7 cellular contexts compared by ENCODE assay signal in genomic region chr6:104325341-104326172, GRCh38.
DNase-seq lines count a peak whose midpoint lies in the region; ATAC-seq and TF ChIP-seq lines count a peak whose summit lies in the region.

No MANE protein-coding gene starts in this region.

- no peak overlapping the region for H2AFZ ChIP-seq in SK-N-SH (ENCODE audit: low read depth)

- no peaks in the 10 kb centered on the region for H3K9me2 ChIP-seq in SK-N-SH

- H3K27ac ChIP-seq in SK-N-SH (ENCODE audit: low read depth in 2 of 2, low read length in 1 of 2) (no peak overlapping the region), upper lobe of left lung (no peak overlapping the region)

- DNase-seq in HuH-7 (ENCODE audit: low spot score) (peak; percentile 18), SK-N-SH (peak; percentile 39), globus pallidus (ENCODE audit: low spot score) (peak; percentile 7), upper lobe of left lung (no peak), Ammon's horn (ENCODE audit: low spot score) (no peak)

- H3K9me3 ChIP-seq in SK-N-SH (no peaks in the 10 kb centered on the region), upper lobe of left lung (no peaks in the 10 kb centered on the region)

- POLR2A ChIA-PET in SK-N-SH (lab: Yijun Ruan, JAX), result no interaction called here

- no peak for TF ChIP-seq EP300 in SK-N-SH (IDR thresholded peaks at IDR 0.05; ENCODE audit: borderline replicate concordance in 1 of 2, low read depth in 1 of 2, low read length in 1 of 2)
- no peak for TF ChIP-seq EP300 in upper lobe of left lung (IDR thresholded peaks at IDR 0.05)

- no peak overlapping the region for H3K9ac ChIP-seq in SK-N-SH

- TF ChIP-seq RAD21 in SK-N-SH (IDR thresholded peaks at IDR 0.05; ENCODE audit: low read length), result peak; percentile 80

- ATAC-seq in upper lobe of left lung (ENCODE audit: low FRiP score in 2 of 2) (peak in 1 of 2 donors; percentile 43), HG03457 (IDR thresholded peaks at IDR 0.05; ENCODE audit: unreplicated experiment) (no peak)

- H3K4me2 ChIP-seq in SK-N-SH, result no peak overlapping the region

- H3K4me3 ChIP-seq in SK-N-SH (ENCODE audit: low read depth in 2 of 2, low read length in 1 of 2) (no peak overlapping the region), upper lobe of left lung (no peak overlapping the region)

- WGBS in SK-N-SH (ENCODE audit: low lambda C conversion rate), result 14% methylated on average over 9 of the region's 9 CpGs
- 22 to 23% methylated on average over 9 of the region's 9 CpGs for WGBS in upper lobe of left lung, 2 donors

- CTCF ChIA-PET in SK-N-SH (lab: Yijun Ruan, JAX), result interaction anchor here (0.7 to 1.5 kb wide), 19 partner anchors 9 to 637 kb away, joined by 3 to 10 read pairs (median 4); no protein-coding TSS in a partner anchor

- H3K4me1 ChIP-seq in SK-N-SH (ENCODE audit: control insufficient read depth in 1 of 2, insufficient read depth in 2 of 2, low read depth in 1 of 2, low read length in 1 of 2) (peaks cover 0 to 7% of the 10 kb centered on the region in 2 experiments; a peak in 2 of 4 replicates), upper lobe of left lung (peaks cover 0 to 6% (median 2%) of the 10 kb centered on the region in 4 donors)

- TF ChIP-seq CTCF in GM12874 (IDR thresholded peaks at IDR 0.05; ENCODE audit: insufficient read depth, low read depth, low read length) (peak; percentile 50; the same call in 1 of the 2 replicates), SK-N-SH (IDR thresholded peaks at IDR 0.05) (peak; percentile 75), upper lobe of left lung (IDR thresholded peaks at IDR 0.05) (peak; percentile 14 to 48 (median 40))

- H3K27me3 ChIP-seq in SK-N-SH (ENCODE audit: insufficient read depth) (no peaks in the 10 kb centered on the region), upper lobe of left lung (no peaks in the 10 kb centered on the region)

- H3F3A ChIP-seq in SK-N-SH (replicated peaks; ENCODE audit: insufficient read depth), result no peaks in the 10 kb centered on the region

- H3K36me3 ChIP-seq in SK-N-SH (replicated peaks in 1 of 2; ENCODE audit: control insufficient read depth in 1 of 2, insufficient read depth in 2 of 2, low read length in 1 of 2) (no peaks in the 10 kb centered on the region), upper lobe of left lung (no peaks in the 10 kb centered on the region)

- H3K79me2 ChIP-seq in SK-N-SH (ENCODE audit: insufficient read depth), result no peaks in the 10 kb centered on the region

- no peaks in the 10 kb centered on the region for H4K20me1 ChIP-seq in SK-N-SH (ENCODE audit: insufficient read depth)

- TF ChIP-seq POLR2A in upper lobe of left lung (IDR thresholded peaks at IDR 0.05), result no peak

TF ChIP-seq in SK-N-SH, 30 proteins besides CTCF, POLR2A, EP300 and RAD21:
- TF ChIP-seq USF1 (IDR thresholded peaks at IDR 0.05; ENCODE audit: borderline replicate concordance, low read depth) (no peak), RCOR1 (IDR thresholded peaks at IDR 0.05; ENCODE audit: low read length) (no peak), TCF12 (IDR thresholded peaks at IDR 0.05) (no peak), SIN3A (IDR thresholded peaks at IDR 0.05; ENCODE audit: borderline replicate concordance, low read depth, low read length) (no peak), SMC3 (IDR thresholded peaks at IDR 0.05; ENCODE audit: low read depth, low read length) (peak; percentile 46)
TF ChIP-seq in SK-N-SH: peak in this region for 1.

Comparison
In these comparisons a context has a peak if more than half of its experiments do, and no peak if none do; other contexts are left out.
1. DNase-seq: peak in HuH-7 (single experiment), SK-N-SH (single experiment) and globus pallidus (single experiment); none in upper lobe of left lung (0 of 2) and Ammon's horn (single experiment).
2. Peak in every context shown above with its lines, with median percentiles within 50 percentile points of each other: CTCF ChIP-seq.